Comparison of ENCODE assay signal across 9 cellular contexts in genomic region chr5:113612060-113612496, GRCh38.
DNase-seq lines count a peak whose midpoint lies in the region; ATAC-seq and TF ChIP-seq lines count a peak whose summit lies in the region.
"Had no signal": no experiment of that assay in that cellular context is flagged by ENCODE, and none has a peak within 500 bp of the region (broad histone marks: within the 10 kb centered on the region; RNA-seq: fewer than 3 reads in every experiment).

No MANE protein-coding gene starts in this region.

- H3K27ac Mint-ChIP-seq in CD4-positive, CD25-positive, alpha-beta regulatory T cell, result no peak overlapping the region

- peak; percentile 58 to 71 for ATAC-seq in CD4-positive, CD25-positive, alpha-beta regulatory T cell (ENCODE audit: low read depth in 2 of 2)
- peak; percentile 79 for ATAC-seq in GM18867 (IDR thresholded peaks at IDR 0.05; ENCODE audit: unreplicated experiment)
- peak; percentile 61 for ATAC-seq in HG03045 (IDR thresholded peaks at IDR 0.05; ENCODE audit: unreplicated experiment)
- no peak for ATAC-seq in GM21528 (IDR thresholded peaks at IDR 0.05; ENCODE audit: low FRiP score, unreplicated experiment)

- no peaks in the 10 kb centered on the region for H3K9me3 ChIP-seq in CD4-positive, CD25-positive, alpha-beta regulatory T cell (ENCODE audit: control insufficient read depth in 2 of 2, low read length in 2 of 2)

- no peaks in the 10 kb centered on the region for H3K36me3 Mint-ChIP-seq in CD4-positive, CD25-positive, alpha-beta regulatory T cell

- no peak overlapping the region for H3K4me3 Mint-ChIP-seq in CD4-positive, CD25-positive, alpha-beta regulatory T cell

- no peak overlapping the region for H3K27ac ChIP-seq in CD4-positive, CD25-positive, alpha-beta regulatory T cell (ENCODE audit: insufficient read depth, low read length, poor library complexity, severe bottlenecking)
- H3K27ac ChIP-seq: skin epidermis had no signal

- H3K27me3 ChIP-seq in CD4-positive, CD25-positive, alpha-beta regulatory T cell (ENCODE audit: control insufficient read depth, insufficient read depth, low read length), result peaks cover 12% of the 10 kb centered on the region

- H3K36me3 ChIP-seq in CD4-positive, CD25-positive, alpha-beta regulatory T cell (ENCODE audit: control insufficient read depth, insufficient read depth, low read length), result no peaks in the 10 kb centered on the region

- DNase-seq in CD4-positive, CD25-positive, alpha-beta regulatory T cell, result peak in 2 of 3 donors; percentile 41 to 51
- peak; percentile 64 for DNase-seq in NCI-H82 treated with DMSO at 0.1 percent for 48 hours (lab: John Stamatoyannopoulos, UW; ENCODE audit: unreplicated experiment)
- DNase-seq in choroid plexus epithelial cell (ENCODE audit: low read depth), result peak; percentile 64
- DNase-seq in lung microvascular endothelial cell (ENCODE audit: low read depth in 2 of 2), result peak; percentile 52 to 60
- DNase-seq in islet precursor cell, result no peak

- peaks cover 0 to 1% (median 0%) of the 10 kb centered on the region in 7 donors for H3K9me3 Mint-ChIP-seq in CD4-positive, CD25-positive, alpha-beta regulatory T cell

- H3K4me3 ChIP-seq in CD4-positive, CD25-positive, alpha-beta regulatory T cell (ENCODE audit: low read depth, low read length), result peak overlapping the region; percentile 35
- no peak overlapping the region for H3K4me3 ChIP-seq in choroid plexus epithelial cell (ENCODE audit: low read depth, low read length)
- H3K4me3 ChIP-seq: skin epidermis had no signal

- peaks cover 30% of the 10 kb centered on the region for H3K27me3 Mint-ChIP-seq in CD4-positive, CD25-positive, alpha-beta regulatory T cell

- H3K4me1 Mint-ChIP-seq in CD4-positive, CD25-positive, alpha-beta regulatory T cell, result peaks cover 0 to 8% (median 2%) of the 10 kb centered on the region in 4 donors

- no peaks in the 10 kb centered on the region for H3K4me1 ChIP-seq in CD4-positive, CD25-positive, alpha-beta regulatory T cell (ENCODE audit: control insufficient read depth, insufficient read depth, low read length, poor library complexity, severe bottlenecking)

- peak; percentile 50 for TF ChIP-seq CTCF in choroid plexus epithelial cell (conservative IDR thresholded peaks at IDR 0.05; ENCODE audit: low read depth, low read length)
